In genomic region chr13:85597790-85598500, GRCh38 we compare ENCODE assay signal across 16 cellular contexts.
A peak's percentile ranks its signal among the peaks of the same experiment; 100 is the strongest.
DNase-seq lines count a peak whose midpoint lies in the region; FAIRE-seq and TF ChIP-seq lines count a peak whose summit lies in the region.
"Had no signal": no experiment of that assay in that cellular context is flagged by ENCODE, and none has a peak within 500 bp of the region (broad histone marks: within the 10 kb centered on the region; RNA-seq: fewer than 3 reads in every experiment).

No MANE protein-coding gene starts in this region.

- DNase-seq in H54 (ENCODE audit: insufficient read length, low spot score) (peak; percentile 7), OCI-M1 (lab: John Stamatoyannopoulos, UW) (peak; percentile 78), choroid plexus epithelial cell (ENCODE audit: low read depth) (peak; percentile 20), iris pigment epithelial cell (ENCODE audit: low read depth) (peak; percentile 7), hippocampal formation (lab: John Stamatoyannopoulos, UW) (no peak), SHP77 treated with DMSO at 0.1 percent for 48 hours (lab: John Stamatoyannopoulos, UW) (no peak), retina (no peak), NCI-H345 (lab: John Stamatoyannopoulos, UW) (no peak)
- DNase-seq: CD4-positive, CD25-positive, alpha-beta regulatory T cell; KG1; NCI-H1930; NCI-H2171; NCI-H510A had no signal

- FAIRE-seq in H54 (lab: Jason Lieb, UNC) = peak; percentile 97
- FAIRE-seq: G401.6, GM12891 had no signal

- no peak for TF ChIP-seq CTCF in choroid plexus epithelial cell (conservative IDR thresholded peaks at IDR 0.05; ENCODE audit: low read depth, low read length)

- TF ChIP-seq POLR2A in H54 (IDR thresholded peaks at IDR 0.05; ENCODE audit: low read depth, low read length) = no peak

- no peak overlapping the region for H3K4me3 ChIP-seq in choroid plexus epithelial cell (ENCODE audit: low read depth, low read length)
- H3K4me3 ChIP-seq: SJSA1 had no signal

Comparison
In these comparisons a context has a peak if more than half of its experiments do, and no peak if none do; other contexts are left out.
1. DNase-seq: peak in H54 (single experiment), OCI-M1 (single experiment), choroid plexus epithelial cell (single experiment) and iris pigment epithelial cell (single experiment); none in hippocampal formation (0 of 2), SHP77 treated with DMSO at 0.1 percent for 48 hours (single experiment), retina (single experiment) and NCI-H345 (single experiment).